Comparison of ENCODE assay signal across 21 cellular contexts in the genomic region with DNA sequence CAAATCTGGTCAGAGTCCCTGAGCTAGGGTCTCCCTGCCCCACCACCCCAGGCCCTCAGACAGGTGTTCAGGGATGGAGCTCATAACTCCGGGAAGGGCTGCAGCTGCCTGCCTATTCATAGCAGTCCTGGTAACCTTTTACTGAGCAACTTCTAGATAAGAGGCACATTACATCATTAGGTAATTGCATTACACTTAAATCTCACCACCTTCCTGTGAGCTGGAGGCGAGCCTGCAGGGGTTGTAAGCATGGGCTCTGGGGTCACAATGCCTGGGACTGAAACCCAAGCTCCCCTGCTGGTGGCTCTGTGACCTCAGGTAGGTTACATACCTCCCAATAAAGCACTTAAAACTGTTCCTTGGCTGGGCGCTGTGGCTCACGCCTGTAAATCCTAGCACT.
"Had no signal": no experiment of that assay in that cellular context is flagged by ENCODE, and none has a peak within 500 bp of the region (broad histone marks: within the 10 kb centered on the region; RNA-seq: fewer than 3 reads in every experiment).

No MANE protein-coding gene starts in this region.

- ATAC-seq: activated CD8-positive, alpha-beta memory T cell treated with anti-CD3 and anti-CD28 coated beads, Interleukin-2, amount 10 ng/mL, durations not matched to agents 7 days and 5 days had no signal

- H3K36me3 ChIP-seq: lower lobe of right lung, thyroid gland had no signal

- H3K4me1 ChIP-seq: lower lobe of right lung, thyroid gland had no signal

- H3K9me3 ChIP-seq: lower lobe of right lung, thyroid gland had no signal

- H3K4me3 ChIP-seq: coronary artery, lower lobe of right lung, thyroid gland had no signal

- H3K27ac ChIP-seq: coronary artery, lower lobe of right lung, thyroid gland had no signal

- DNase-seq: activated CD4-positive, alpha-beta memory T cell treated with anti-CD3 and anti-CD28 coated beads for 36 hours; activated CD4-positive, alpha-beta T cell treated with anti-CD3 and anti-CD28 coated beads for 48 hours; activated CD8-positive, alpha-beta memory T cell treated with anti-CD3 and anti-CD28 coated beads, Interleukin-2, amount 10 ng/mL, durations not matched to agents 7 days and 5 days; activated effector memory CD4-positive, alpha-beta T cell treated with anti-CD3 and anti-CD28 coated beads, Interleukin-2, amount 50 U/mL, for 16 hours; activated naive CD4-positive, alpha-beta T cell treated with anti-CD3 and anti-CD28 coated beads, Interleukin-2, amount 10 ng/mL, durations not matched to agents 7 days and 5 days; activated T-cell treated with anti-CD3 and anti-CD28 coated beads for 4 hours; cerebellar nuclear complex; erythroblast; foreskin fibroblast; left colon; lower lobe of right lung; naive B cell; retina; stimulated activated CD4-positive, alpha-beta T cell treated with anti-CD3 and anti-CD28 coated beads, Interleukin-4, amount 100 ng/mL, for 24 hours; stimulated activated naive CD4-positive, alpha-beta T cell treated with Interleukin-2 at 50 U/mL for 16 hours; T1000; thyroid gland had no signal

- H3K27me3 ChIP-seq: thyroid gland had no signal

- FAIRE-seq: bronchial epithelial cell, endometrium, keratinocyte had no signal
